ENCODE assay signal across 9 cellular contexts in genomic region chr7:521221-522070, GRCh38. TPM values are rescaled to one million over a fixed set of nuclear protein-coding genes. Genes with fewer than 3 reads are reported as not detected.
DNase-seq lines count a peak whose midpoint lies in the region; TF ChIP-seq lines count a peak whose summit lies in the region.
"Had no signal": no experiment of that assay in that cellular context is flagged by ENCODE, and none has a peak within 500 bp of the region (broad histone marks: within the 10 kb centered on the region; RNA-seq: fewer than 3 reads in every experiment).

No MANE protein-coding gene starts in this region.

- no peak for TF ChIP-seq CTCF in BE2C (IDR thresholded peaks at IDR 0.05; ENCODE audit: low read depth, low read length)

- WGBS in ectodermal cell, 2 experiments = 1 to 2% methylated on average over 72 of the region's 72 CpGs

- H3K27me3 ChIP-seq in ectodermal cell (ENCODE audit: control insufficient read depth, insufficient read depth, low read length, poor library complexity, severe bottlenecking) = peaks cover 83% of the 10 kb centered on the region
- H3K27me3 ChIP-seq in muscle layer of duodenum (ENCODE audit: low read depth, low read length) = peaks cover 5% of the 10 kb centered on the region
- peaks cover 83% of the 10 kb centered on the region for H3K27me3 ChIP-seq in BE2C

- H3K4me1 ChIP-seq in ectodermal cell (ENCODE audit: control insufficient read depth, insufficient read depth, low read length) (peaks cover 14% of the 10 kb centered on the region), muscle layer of duodenum (ENCODE audit: control insufficient read depth in 1 of 2, insufficient read depth in 2 of 2, low read length in 2 of 2) (peaks cover 0 to 34% of the 10 kb centered on the region in 2 donors), BE2C (no peaks in the 10 kb centered on the region)

- in situ Hi-C loops in G401 (cut with HindIII; ENCODE audit: low sequenced_read_pairs) = no loop called here

- H3K9me3 ChIP-seq in ectodermal cell (ENCODE audit: control insufficient read depth, low read length) = no peaks in the 10 kb centered on the region
- no peaks in the 10 kb centered on the region for H3K9me3 ChIP-seq in muscle layer of duodenum (ENCODE audit: control insufficient read depth in 1 of 2, low read length in 2 of 2)
- no peaks in the 10 kb centered on the region for H3K9me3 ChIP-seq in BE2C

- H3K36me3 ChIP-seq in ectodermal cell (ENCODE audit: control insufficient read depth, insufficient read depth, low read length) (no peaks in the 10 kb centered on the region), muscle layer of duodenum (ENCODE audit: control insufficient read depth in 1 of 2, insufficient read depth in 2 of 2, low read length in 2 of 2) (no peaks in the 10 kb centered on the region), BE2C (no peaks in the 10 kb centered on the region)

- peak overlapping the region; percentile 13 for H3K4me3 ChIP-seq in ectodermal cell (ENCODE audit: insufficient read depth, low read depth, low read length)
- peak overlapping the region; percentile 33 to 68 for H3K4me3 ChIP-seq in muscle layer of duodenum (ENCODE audit: low read depth in 1 of 2, low read length in 2 of 2)
- H3K4me3 ChIP-seq in BE2C (ENCODE audit: low read depth, low read length) = no peak overlapping the region

- DNase-seq in DMS 273 (lab: John Stamatoyannopoulos, UW; ENCODE audit: unreplicated experiment) (peak; percentile 87), DMS 273 treated with DMSO at 0.1 percent for 48 hours (lab: John Stamatoyannopoulos, UW) (no peak), NCI-H748 (lab: John Stamatoyannopoulos, UW; ENCODE audit: unreplicated experiment) (peak; percentile 78), BE2C (no peak), G401 (ENCODE audit: low spot score) (no peak), NCI-H345 (lab: John Stamatoyannopoulos, UW) (no peak)

- H3K27ac ChIP-seq in ectodermal cell (ENCODE audit: insufficient read depth, low read depth, low read length, poor library complexity, severe bottlenecking) (no peak overlapping the region), muscle layer of duodenum (ENCODE audit: low read length) (no peak overlapping the region)
- H3K27ac ChIP-seq: 22Rv1 had no signal

RNA-seq across cellular contexts. Expression of gene PDGFA, which starts 1.8 kb away (rescaled TPM):
- 8.1 TPM for polyA plus RNA-seq in ectodermal cell (2013, experiment 1 of 4)
- polyA plus RNA-seq in ectodermal cell (2013, experiment 2 of 4) = 11.6 TPM
- 8.5 TPM for polyA plus RNA-seq in ectodermal cell (2013, experiment 3 of 4)
- polyA plus RNA-seq in ectodermal cell (2013, experiment 4 of 4) = 8.6 TPM
- polyA plus RNA-seq in BE2C (2012; ENCODE audit: insufficient read depth, insufficient read length, low read depth) = not detected
- 0.34 and 2.6 TPM in 2 replicates for total RNA-seq in G401 (2014; rRNA removed; shearing (Covaris generic))

Comparison
In these comparisons a context has a peak if more than half of its experiments do, and no peak if none do; other contexts are left out.
1. DNase-seq: peak in DMS 273 (single experiment) and NCI-H748 (single experiment); none in DMS 273 treated with DMSO at 0.1 percent for 48 hours (single experiment), BE2C (single experiment), G401 (single experiment) and NCI-H345 (single experiment).